In the genomic region with DNA sequence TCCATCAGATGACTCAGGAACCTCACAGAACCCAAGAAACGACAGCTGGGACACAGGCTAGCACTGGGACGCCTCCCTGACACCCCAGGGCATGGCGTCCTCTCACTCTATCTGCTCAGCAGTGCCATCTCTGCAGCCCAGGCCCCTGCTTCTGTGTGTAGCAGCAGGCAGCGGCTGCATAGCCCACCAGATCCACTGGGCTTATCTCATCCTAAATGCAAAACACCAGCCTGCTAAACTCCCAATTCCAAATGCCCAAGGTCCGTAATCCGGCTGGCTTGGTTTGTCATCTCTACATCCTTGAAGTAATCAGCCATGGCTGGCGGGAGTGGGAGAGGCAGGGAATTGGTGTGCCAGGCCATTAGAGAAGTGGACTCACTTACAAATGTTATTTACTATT, we compare ENCODE assay signal across 35 cellular contexts. TPM values are rescaled to one million over a fixed set of nuclear protein-coding genes. Genes with fewer than 3 reads are reported as not detected.
"Had no signal": no experiment of that assay in that cellular context is flagged by ENCODE, and none has a peak within 500 bp of the region (broad histone marks: within the 10 kb centered on the region; RNA-seq: fewer than 3 reads in every experiment).

No MANE protein-coding gene starts in this region.

- H3K36me3 ChIP-seq: left lung, lower lobe of right lung, pancreas, prostate gland, sigmoid colon, tibial nerve, uterus had no signal

- H3K9me3 ChIP-seq: left lung, lower lobe of right lung, pancreas, prostate gland, sigmoid colon, tibial nerve, uterus had no signal

- H3K4me2 ChIP-seq: smooth muscle cell had no signal

- H3K4me1 ChIP-seq: left lung, lower lobe of right lung, pancreas, prostate gland, uterus had no signal

- H3K27ac ChIP-seq: left lung, lower lobe of right lung, pancreas, prostate gland, sigmoid colon, tibial nerve, uterus had no signal

- H3K27me3 ChIP-seq: pancreas, tibial nerve, uterus had no signal

- DNase-seq: hippocampal formation; kidney; left colon; left lung; lower lobe of right lung; mammary epithelial cell; mesenchymal stem cell; naive B cell; natural killer cell; nucleus accumbens; pancreas; posterior cingulate gyrus; retina; right cardiac atrium; sigmoid colon; stimulated activated CD4-positive, alpha-beta T cell treated with anti-CD3 and anti-CD28 coated beads, Interleukin-1b, Interleukin-23, amount 100 ng/mL, for 48 hours; stimulated activated CD4-positive, alpha-beta T cell treated with anti-CD3 and anti-CD28 coated beads, Interleukin-2, amount 100 ng/mL, for 48 hours; stimulated activated CD4-positive, alpha-beta T cell treated with anti-CD3 and anti-CD28 coated beads, Interleukin-4, amount 100 ng/mL, for 4 hours; stimulated activated CD8-positive, alpha-beta memory T cell treated with anti-CD3 and anti-CD28 coated beads, Interleukin-4, amount 100 ng/mL, for 48 hours; stimulated activated naive CD4-positive, alpha-beta T cell treated with Interleukin-2 at 50 U/mL for 16 hours; stimulated activated naive CD8-positive, alpha-beta T cell treated with anti-CD3 and anti-CD28 coated beads, Interleukin-15, amount 100 ng/mL, for 72 hours; substantia nigra; uterus had no signal

- ATAC-seq: left colon; left lung; lower lobe of right lung; natural killer cell; right cardiac atrium; stimulated activated memory B cell treated with anti-CD40 and anti-IgM and Interleukin-4, amounts not matched to agents 10 μg/mL and 1 μg/mL and 100 μg/mL, for 72 hours; stimulated activated naive CD8-positive, alpha-beta T cell treated with anti-CD3 and anti-CD28 coated beads, Interleukin-15, amount 100 ng/mL, for 72 hours had no signal

- H3K4me3 ChIP-seq: left lung, lower lobe of right lung, pancreas, prostate gland, sigmoid colon, smooth muscle cell, tibial nerve, uterus had no signal

RNA-seq across cellular contexts. Expression of a gene that starts 30.7 kb away (rescaled TPM):
- total RNA-seq: kidney, left colon, left lung, liver, lower lobe of right lung, mammary epithelial cell, mesothelial cell of epicardium, mononuclear cell, natural killer cell, osteoblast, pancreas, right cardiac atrium, sigmoid colon, skeletal muscle tissue, temporal lobe, tibial nerve, ureter, uterus had no signal
- polyA plus RNA-seq: liver, mammary epithelial cell, neural cell, pancreas, right cardiac atrium, sigmoid colon, smooth muscle cell had no signal
